Comparison of ENCODE assay signal across 8 cellular contexts in genomic region chr4:10093801-10094552, GRCh38. TPM values are rescaled to one million over a fixed set of nuclear protein-coding genes. Genes with fewer than 3 reads are reported as not detected.
DNase-seq lines count a peak whose midpoint lies in the region; ATAC-seq, FAIRE-seq and TF ChIP-seq lines count a peak whose summit lies in the region.

No MANE protein-coding gene starts in this region.

- peaks cover 96% of the 10 kb centered on the region for H3K36me3 Mint-ChIP-seq in GM23338 (ENCODE audit: low read depth)
- peaks cover 78% of the 10 kb centered on the region for H3K36me3 Mint-ChIP-seq in activated naive CD4-positive, alpha-beta T cell treated with anti-CD3 and anti-CD28 coated beads, Interleukin-2, amount 10 ng/mL, durations not matched to agents 7 days and 5 days

- peak overlapping the region; percentile 23; the same call in 1 of the 2 replicates for H3K27ac Mint-ChIP-seq in GM23338
- H3K27ac Mint-ChIP-seq in activated naive CD4-positive, alpha-beta T cell treated with anti-CD3 and anti-CD28 coated beads, Interleukin-2, amount 10 ng/mL, durations not matched to agents 7 days and 5 days, result peak overlapping the region; percentile 91

- no peak for FAIRE-seq in GM19239 (lab: Jason Lieb, UNC)

- H3K27ac ChIP-seq in GM23338 (ENCODE audit: low read depth) (no peak overlapping the region), heart right ventricle (peak overlapping the region; percentile 23 to 94 (median 84)), spleen (peak overlapping the region in 6 of 8 donors; percentile 48 to 83 (median 71))

- intact Hi-C loops in heart right ventricle (cut with DNase I) (no loop called here), spleen (cut with DNase I; ENCODE audit: low total_unique reads) (no loop called here)

- ATAC-seq in GM23338 (peak; percentile 10; the same call in 2 of the 3 replicates), heart right ventricle (peak; percentile 28 to 65 (median 54)), GM21786 (IDR thresholded peaks at IDR 0.05; ENCODE audit: unreplicated experiment) (no peak), HG02870 (IDR thresholded peaks at IDR 0.05; ENCODE audit: unreplicated experiment) (no peak)

- no peaks in the 10 kb centered on the region for H3K9me3 Mint-ChIP-seq in GM23338
- H3K9me3 Mint-ChIP-seq in activated naive CD4-positive, alpha-beta T cell treated with anti-CD3 and anti-CD28 coated beads, Interleukin-2, amount 10 ng/mL, durations not matched to agents 7 days and 5 days, result no peaks in the 10 kb centered on the region

- no peak overlapping the region for H3K4me3 Mint-ChIP-seq in GM23338
- peak overlapping the region; percentile 41 for H3K4me3 Mint-ChIP-seq in activated naive CD4-positive, alpha-beta T cell treated with anti-CD3 and anti-CD28 coated beads, Interleukin-2, amount 10 ng/mL, durations not matched to agents 7 days and 5 days

- H3K27me3 Mint-ChIP-seq in GM23338 (ENCODE audit: insufficient read depth, low read depth, poor library complexity), result peaks cover 18% of the 10 kb centered on the region
- H3K27me3 Mint-ChIP-seq in activated naive CD4-positive, alpha-beta T cell treated with anti-CD3 and anti-CD28 coated beads, Interleukin-2, amount 10 ng/mL, durations not matched to agents 7 days and 5 days, result no peaks in the 10 kb centered on the region

- no peak for TF ChIP-seq CTCF in GM23338 (conservative IDR thresholded peaks at IDR 0.05; ENCODE audit: low read depth in 2 of 2)
- no peak for TF ChIP-seq CTCF in heart right ventricle (IDR thresholded peaks at IDR 0.05)
- TF ChIP-seq CTCF in spleen (IDR thresholded peaks at IDR 0.05 in 8 of 11, conservative IDR thresholded peaks at IDR 0.05 in 3 of 11), result no peak

- no peaks in the 10 kb centered on the region for H3K9me2 ChIP-seq in GM23338 (ENCODE audit: insufficient read depth)

- DNase-seq in GM23338 (ENCODE audit: low spot score), result no peak
- DNase-seq in activated naive CD4-positive, alpha-beta T cell treated with anti-CD3 and anti-CD28 coated beads, Interleukin-2, amount 10 ng/mL, durations not matched to agents 7 days and 5 days, result peak; percentile 55
- DNase-seq in heart right ventricle, result peak in 1 of 2 donors; percentile 75
- no peak for DNase-seq in spleen
- no peak for DNase-seq in middle frontal gyrus (ENCODE audit: extremely low spot score, low spot score)
- no peak for DNase-seq in GM19239 (ENCODE audit: insufficient read length, low spot score)

- CTCF ChIA-PET in activated naive CD4-positive, alpha-beta T cell treated with anti-CD3 and anti-CD28 coated beads, Interleukin-2, amount 10 ng/mL, durations not matched to agents 7 days and 5 days (lab: Charles Lee), result interaction anchor here (1.0 to 2.3 kb wide), 4 partner anchors 15 to 80 kb away, joined by 3 to 8 read pairs (median 5); no protein-coding TSS in a partner anchor

- peaks cover 32% of the 10 kb centered on the region for H3K36me3 ChIP-seq in GM23338 (ENCODE audit: insufficient read depth)
- H3K36me3 ChIP-seq in heart right ventricle, result peaks cover 0 to 100% (median 36%) of the 10 kb centered on the region in 9 donors
- peaks cover 5 to 100% (median 86%) of the 10 kb centered on the region in 6 donors for H3K36me3 ChIP-seq in spleen

- H3K4me1 Mint-ChIP-seq in GM23338, result peaks cover 29% of the 10 kb centered on the region
- H3K4me1 Mint-ChIP-seq in activated naive CD4-positive, alpha-beta T cell treated with anti-CD3 and anti-CD28 coated beads, Interleukin-2, amount 10 ng/mL, durations not matched to agents 7 days and 5 days, result peaks cover 85% of the 10 kb centered on the region

- peaks cover 16% of the 10 kb centered on the region for H4K20me1 ChIP-seq in GM23338 (replicated peaks; ENCODE audit: insufficient read depth)

- H3K9me3 ChIP-seq in heart right ventricle (no peaks in the 10 kb centered on the region), spleen (no peaks in the 10 kb centered on the region)

- WGBS in heart right ventricle, 2 donors, result 50 to 51% methylated on average over 12 of the region's 12 CpGs
- WGBS in spleen, 5 donors, result 50 to 56% (median 51%) methylated on average over 12 of the region's 12 CpGs

- no peaks in the 10 kb centered on the region for H3F3A ChIP-seq in GM23338 (replicated peaks; ENCODE audit: low read depth)

- H3K79me2 ChIP-seq in GM23338 (replicated peaks; ENCODE audit: insufficient read depth), result peaks cover 86% of the 10 kb centered on the region

- H2AFZ ChIP-seq in GM23338, result no peak overlapping the region

- H3K4me2 ChIP-seq in GM23338, result no peak overlapping the region

- H3K27me3 ChIP-seq in GM23338 (ENCODE audit: insufficient read depth) (no peaks in the 10 kb centered on the region), heart right ventricle (no peaks in the 10 kb centered on the region), spleen (replicated peaks in 1 of 7) (no peaks in the 10 kb centered on the region)

- H3K4me3 ChIP-seq in GM23338 (no peak overlapping the region), heart right ventricle (peak overlapping the region in 1 of 10 donors; percentile 7), spleen (no peak overlapping the region)

- TF ChIP-seq POLR2A in spleen (IDR thresholded peaks at IDR 0.05), result no peak

- peaks cover 5% of the 10 kb centered on the region; the same call in 1 of the 2 replicates for H3K4me1 ChIP-seq in GM23338 (ENCODE audit: insufficient read depth)
- peaks cover 57 to 100% (median 91%) of the 10 kb centered on the region in 9 donors for H3K4me1 ChIP-seq in heart right ventricle
- H3K4me1 ChIP-seq in spleen, result peaks cover 47 to 100% (median 79%) of the 10 kb centered on the region in 6 donors

TF ChIP-seq in GM23338, 12 proteins besides CTCF, POLR2A, EP300 and RAD21:
- no peak for TF ChIP-seq REST (IDR thresholded peaks at IDR 0.05; ENCODE audit: unreplicated experiment)
- no peak for TF ChIP-seq EZH2 (IDR thresholded peaks at IDR 0.05; ENCODE audit: low read depth, unreplicated experiment)
- TF ChIP-seq CREB1 (CRISPR knock-in tag; IDR thresholded peaks at IDR 0.05; ENCODE audit: low read depth), result no peak
- TF ChIP-seq ZNF331 (CRISPR knock-in tag; IDR thresholded peaks at IDR 0.05; ENCODE audit: low read depth), result no peak
- no peak for TF ChIP-seq JUNB (IDR thresholded peaks at IDR 0.05; ENCODE audit: unreplicated experiment)
- no peak for TF ChIP-seq POLR2AphosphoS5 (IDR thresholded peaks at IDR 0.05; ENCODE audit: low read depth)

RNA-seq across cellular contexts. Expression of gene WDR1, which starts 22.6 kb away (rescaled TPM):
- total RNA-seq in GM23338 (2014; rRNA removed; shearing (Covaris generic)), result 233 and 248 TPM in 2 replicates
- polyA plus RNA-seq in GM23338 (2016; fragmentation: Nextera tagmentation; extraction: Ambion mirVana) (90.9 and 93.2 TPM in 2 replicates), heart right ventricle (100 to 1,000 TPM in 1 of 2 donors, 10 to 100 TPM in 1; 51.9 to 266 TPM), spleen (100 to 1,000 TPM in 1 of 3 donors, 10 to 100 TPM in 2; 56.6 to 105 (median 84.0) TPM)
- total RNA-seq in heart right ventricle (100 to 1,000 TPM; 155 to 302 (median 177) TPM), spleen (100 to 1,000 TPM; 124 to 377 (median 192) TPM)

Comparison
In these comparisons a context has a peak if more than half of its experiments do, and no peak if none do; other contexts are left out.
1. ATAC-seq: peak in GM23338 (single experiment) and heart right ventricle (8 of 8); none in GM21786 (single experiment) and HG02870 (single experiment).